In genomic region chr14:99242238-99242637, GRCh38 we compare ENCODE assay signal across 18 cellular contexts. TPM values are rescaled to one million over a fixed set of nuclear protein-coding genes. Genes with fewer than 3 reads are reported as not detected.
DNase-seq lines count a peak whose midpoint lies in the region; ATAC-seq, FAIRE-seq and TF ChIP-seq lines count a peak whose summit lies in the region.
"Had no signal": no experiment of that assay in that cellular context is flagged by ENCODE, and none has a peak within 500 bp of the region (broad histone marks: within the 10 kb centered on the region; RNA-seq: fewer than 3 reads in every experiment).

No MANE protein-coding gene starts in this region.

- H3K27me3 Mint-ChIP-seq in activated CD8-positive, alpha-beta memory T cell treated with anti-CD3 and anti-CD28 coated beads, Interleukin-2, amount 10 ng/mL, durations not matched to agents 7 days and 5 days = no peaks in the 10 kb centered on the region
- no peaks in the 10 kb centered on the region for H3K27me3 Mint-ChIP-seq in activated CD4-positive, alpha-beta memory T cell treated with anti-CD3 and anti-CD28 coated beads, Interleukin-2, amount 10 ng/mL, durations not matched to agents 7 days and 5 days
- peaks cover 13% of the 10 kb centered on the region for H3K27me3 Mint-ChIP-seq in Calu3 (ENCODE audit: unreplicated experiment)

- H3K27ac ChIP-seq in epithelial cell of prostate = peak overlapping the region; percentile 74
- H3K27ac ChIP-seq in temporal lobe (ENCODE audit: low read depth, low read length) = peak overlapping the region; percentile 0
- H3K27ac ChIP-seq in HepG2 (ENCODE audit: extremely low read length, insufficient read depth, low read length) = no peak overlapping the region
- H3K27ac ChIP-seq: A549, VCaP had no signal

- no peaks in the 10 kb centered on the region for H3K79me2 ChIP-seq in HepG2 (ENCODE audit: insufficient read depth, low read length)

- CTCF ChIA-PET in activated CD8-positive, alpha-beta memory T cell treated with anti-CD3 and anti-CD28 coated beads, Interleukin-2, amount 10 ng/mL, durations not matched to agents 7 days and 5 days (lab: Charles Lee) = interaction anchor here (1.1 to 20.0 kb wide), 8 partner anchors 7 to 53 kb away, joined by 3 to 395 read pairs (median 6); partner anchors contain the start of gene BCL11B
- CTCF ChIA-PET in activated CD4-positive, alpha-beta memory T cell treated with anti-CD3 and anti-CD28 coated beads, Interleukin-2, amount 10 ng/mL, durations not matched to agents 7 days and 5 days (lab: Charles Lee) = interaction anchor here (1.5 to 3.8 kb wide), 9 partner anchors 8 to 32 kb away, joined by 3 to 40 read pairs (median 7); partner anchors contain the start of gene BCL11B
- CTCF ChIA-PET in HepG2 (lab: Yijun Ruan, JAX; ENCODE audit: low intra/inter-chr PET ratio, low total read pairs) (no interaction called here), Calu3 (lab: Charles Lee) (no interaction called here)

- H3K4me3 ChIP-seq in HepG2 (replicated peaks in 1 of 3; ENCODE audit: insufficient read depth in 1 of 3, low read depth in 2 of 3, low read length in 3 of 3) = no peak overlapping the region
- H3K4me3 ChIP-seq: A549, K562 had no signal

- no peak for TF ChIP-seq RAD21 in HepG2 (CRISPR knock-in tag; IDR thresholded peaks at IDR 0.05)

- peaks cover 37% of the 10 kb centered on the region for H3K36me3 Mint-ChIP-seq in activated CD8-positive, alpha-beta memory T cell treated with anti-CD3 and anti-CD28 coated beads, Interleukin-2, amount 10 ng/mL, durations not matched to agents 7 days and 5 days
- peaks cover 67% of the 10 kb centered on the region for H3K36me3 Mint-ChIP-seq in activated CD4-positive, alpha-beta memory T cell treated with anti-CD3 and anti-CD28 coated beads, Interleukin-2, amount 10 ng/mL, durations not matched to agents 7 days and 5 days (ENCODE audit: low read depth)
- H3K36me3 Mint-ChIP-seq in Calu3 (ENCODE audit: insufficient read depth, unreplicated experiment) = no peaks in the 10 kb centered on the region

- peak overlapping the region; percentile 73 for H3K4me3 Mint-ChIP-seq in activated CD8-positive, alpha-beta memory T cell treated with anti-CD3 and anti-CD28 coated beads, Interleukin-2, amount 10 ng/mL, durations not matched to agents 7 days and 5 days
- H3K4me3 Mint-ChIP-seq in activated CD4-positive, alpha-beta memory T cell treated with anti-CD3 and anti-CD28 coated beads, Interleukin-2, amount 10 ng/mL, durations not matched to agents 7 days and 5 days = peak overlapping the region; percentile 79
- no peak overlapping the region for H3K4me3 Mint-ChIP-seq in Calu3 (ENCODE audit: low read depth, unreplicated experiment)

- TF ChIP-seq EP300 in HepG2 (IDR thresholded peaks at IDR 0.05; ENCODE audit: low read depth in 2 of 2, low read length in 2 of 2) (no peak), HepG2 (CRISPR knock-in tag; IDR thresholded peaks at IDR 0.05; ENCODE audit: borderline replicate concordance) (no peak)

- intact Hi-C loops in HepG2 (cut with micrococcal nuclease; ENCODE audit: unreplicated experiment) (no loop called here), Calu3 (cut with micrococcal nuclease; ENCODE audit: unreplicated experiment) (no loop called here)

- no peak overlapping the region for H3K4me2 ChIP-seq in HepG2 (ENCODE audit: low read depth, low read length)
- H3K4me2 ChIP-seq: A549 had no signal

- TF ChIP-seq CTCF in HepG2 (CRISPR knock-in tag; IDR thresholded peaks at IDR 0.05) (no peak), Calu3 (IDR thresholded peaks at IDR 0.05; ENCODE audit: unreplicated experiment) (no peak)

- in situ Hi-C loops in HepG2 (cut with HindIII; ENCODE audit: extremely low pct_ligation_motif_present, low pct_unique_long_range_greater_than_20kb) = no loop called here

- peaks cover 4 to 71% of the 10 kb centered on the region in 2 experiments; a peak in 4 of 5 replicates for H3K27me3 ChIP-seq in HepG2 (ENCODE audit: control insufficient read depth in 1 of 2, insufficient read depth in 2 of 2, low read length in 2 of 2)

- H3K4me1 Mint-ChIP-seq in activated CD8-positive, alpha-beta memory T cell treated with anti-CD3 and anti-CD28 coated beads, Interleukin-2, amount 10 ng/mL, durations not matched to agents 7 days and 5 days = peaks cover 83% of the 10 kb centered on the region
- peaks cover 83% of the 10 kb centered on the region for H3K4me1 Mint-ChIP-seq in activated CD4-positive, alpha-beta memory T cell treated with anti-CD3 and anti-CD28 coated beads, Interleukin-2, amount 10 ng/mL, durations not matched to agents 7 days and 5 days
- no peaks in the 10 kb centered on the region for H3K4me1 Mint-ChIP-seq in Calu3 (ENCODE audit: low read depth, unreplicated experiment)

- H3K9ac ChIP-seq in HepG2 (ENCODE audit: insufficient read depth, low read depth, low read length) = no peak overlapping the region

- no peaks in the 10 kb centered on the region for H3K9me3 Mint-ChIP-seq in activated CD8-positive, alpha-beta memory T cell treated with anti-CD3 and anti-CD28 coated beads, Interleukin-2, amount 10 ng/mL, durations not matched to agents 7 days and 5 days (ENCODE audit: low read depth)
- H3K9me3 Mint-ChIP-seq in activated CD4-positive, alpha-beta memory T cell treated with anti-CD3 and anti-CD28 coated beads, Interleukin-2, amount 10 ng/mL, durations not matched to agents 7 days and 5 days = no peaks in the 10 kb centered on the region
- no peaks in the 10 kb centered on the region for H3K9me3 Mint-ChIP-seq in Calu3 (ENCODE audit: low read depth, unreplicated experiment)
- H3K9me3 Mint-ChIP-seq: nephron progenitor cell had no signal

- BruUV-seq in HepG2 (replicated peaks; lab: Mats Ljungman, UMichigan) (no TSS peak), Calu3 (replicated peaks; lab: Mats Ljungman, UMichigan) (no TSS peak)

- ATAC-seq in activated CD8-positive, alpha-beta memory T cell treated with anti-CD3 and anti-CD28 coated beads, Interleukin-2, amount 10 ng/mL, durations not matched to agents 7 days and 5 days = no peak
- no peak for ATAC-seq in HepG2
- ATAC-seq: A549, K562, left lobe of liver, SK-N-SH treated with all-trans-retinoic acid at 6 μM for 48 hours had no signal

- WGBS in HepG2 (ENCODE audit: low lambda C conversion rate) = 43% methylated on average over 11 of the region's 11 CpGs

- no peak for FAIRE-seq in HepG2 (lab: Jason Lieb, UNC)
- FAIRE-seq: A549, D721Med, K562 had no signal

- no peak for TF ChIP-seq POLR2A in HepG2 (IDR thresholded peaks at IDR 0.05; ENCODE audit: insufficient read depth in 1 of 2, low read depth in 2 of 2, low read length in 2 of 2)

- H3K9me3 ChIP-seq in HepG2 (ENCODE audit: low read length) = no peaks in the 10 kb centered on the region
- H3K9me3 ChIP-seq: A549 had no signal

- DNase-seq in activated CD8-positive, alpha-beta memory T cell treated with anti-CD3 and anti-CD28 coated beads, Interleukin-2, amount 10 ng/mL, durations not matched to agents 7 days and 5 days = no peak
- DNase-seq in activated CD8-positive, alpha-beta memory T cell treated with anti-CD3 and anti-CD28 coated beads, Interleukin-2, amount 50 U/mL, for 4 hours = no peak
- no peak for DNase-seq in activated CD4-positive, alpha-beta memory T cell treated with anti-CD3 and anti-CD28 coated beads, Interleukin-2, amount 10 ng/mL, durations not matched to agents 7 days and 5 days
- DNase-seq in epithelial cell of prostate (ENCODE audit: low read depth, low spot score) = no peak
- no peak for DNase-seq in OCI-M1 (lab: John Stamatoyannopoulos, UW)
- no peak for DNase-seq in HepG2 (ENCODE audit: low spot score)
- no peak for DNase-seq in Calu3
- DNase-seq: central memory CD4-positive, alpha-beta T cell; NCI-H1436 treated with DMSO at 0.1 percent for 48 hours; nephron progenitor cell; retina had no signal

- no peaks in the 10 kb centered on the region for H3K36me3 ChIP-seq in HepG2 (replicated peaks in 1 of 2; ENCODE audit: control insufficient read depth in 1 of 2, insufficient read depth in 2 of 2, low read length in 2 of 2)

- POLR2A ChIA-PET in activated CD4-positive, alpha-beta memory T cell treated with anti-CD3 and anti-CD28 coated beads, Interleukin-2, amount 10 ng/mL, durations not matched to agents 7 days and 5 days (lab: Charles Lee) = interaction anchor here (0.9 to 41.9 kb wide), 11 partner anchors 3 to 1266 kb away, joined by 3 to 1689 read pairs (median 5); partner anchors contain the start of gene BCL11B
- POLR2A ChIA-PET in HepG2 (lab: Yijun Ruan, JAX) = no interaction called here

- H4K20me1 ChIP-seq in HepG2 (ENCODE audit: insufficient read depth, low read length) = no peaks in the 10 kb centered on the region

- no peaks in the 10 kb centered on the region for H3K4me1 ChIP-seq in HepG2 (ENCODE audit: insufficient read depth, low read length)
- H3K4me1 ChIP-seq: A549 had no signal

- peak overlapping the region; percentile 91 for H3K27ac Mint-ChIP-seq in activated CD8-positive, alpha-beta memory T cell treated with anti-CD3 and anti-CD28 coated beads, Interleukin-2, amount 10 ng/mL, durations not matched to agents 7 days and 5 days
- H3K27ac Mint-ChIP-seq in activated CD4-positive, alpha-beta memory T cell treated with anti-CD3 and anti-CD28 coated beads, Interleukin-2, amount 10 ng/mL, durations not matched to agents 7 days and 5 days = peak overlapping the region; percentile 99
- no peak overlapping the region for H3K27ac Mint-ChIP-seq in Calu3 (ENCODE audit: unreplicated experiment)
- H3K27ac Mint-ChIP-seq: nephron progenitor cell had no signal

- no peak overlapping the region for H2AFZ ChIP-seq in HepG2 (ENCODE audit: low read length)

RNA-seq across cellular contexts. Expression of gene BCL11B, which starts 29.8 kb away (rescaled TPM):
- 10 to 100 TPM; 53.0 to 66.2 TPM for total RNA-seq in activated CD8-positive, alpha-beta memory T cell treated with anti-CD3 and anti-CD28 coated beads, Interleukin-2, amount 10 ng/mL, durations not matched to agents 7 days and 5 days
- 10 to 100 TPM; 81.7 to 82.0 TPM for total RNA-seq in activated CD4-positive, alpha-beta memory T cell treated with anti-CD3 and anti-CD28 coated beads, Interleukin-2, amount 10 ng/mL, durations not matched to agents 7 days and 5 days
- total RNA-seq in temporal lobe (35.4 TPM), HepG2 (2016; rRNA removed; fragmentation: Illumina TruSeq; extraction: Trizol) (not detected in 2 replicates), Calu3 (2022) (0.24 and 0.59 TPM in 2 replicates)
- not detected in 2 replicates for total RNA-seq in HepG2 (2016; cell fraction: cytosol; rRNA removed; fragmentation: Illumina TruSeq; extraction: Trizol; ENCODE audit: low read depth)
- not detected in 2 replicates for total RNA-seq in HepG2 (2016; cell fraction: insoluble cytoplasmic fraction; rRNA removed; fragmentation: Illumina TruSeq; extraction: Trizol)
- not detected in 2 replicates for total RNA-seq in HepG2 (2016; cell fraction: membrane; rRNA removed; fragmentation: Illumina TruSeq; extraction: Trizol)
- total RNA-seq in HepG2 (2016; cell fraction: nucleus; rRNA removed; fragmentation: Illumina TruSeq; extraction: Trizol) = not detected in 2 replicates
- polyA plus RNA-seq in HepG2 (2011; rRNA removed) = not detected in 2 replicates
- polyA plus RNA-seq in HepG2 (2011; cell fraction: cytosol; rRNA removed) = not detected in 2 replicates
- 0.02 and 0.03 TPM in 2 replicates for polyA plus RNA-seq in HepG2 (2011; cell fraction: nucleus; rRNA removed)
- not detected in 2 replicates for polyA plus RNA-seq in HepG2 (2012)
- not detected in 2 replicates for polyA plus RNA-seq in HepG2 (2016; cell fraction: cytosol; fragmentation: Illumina TruSeq; extraction: Trizol; ENCODE audit: low read depth)
- polyA plus RNA-seq in HepG2 (2016; cell fraction: insoluble cytoplasmic fraction; fragmentation: Illumina TruSeq; extraction: Trizol; ENCODE audit: low read depth) = not detected in 2 replicates
- polyA plus RNA-seq in HepG2 (2016; cell fraction: membrane; fragmentation: Illumina TruSeq; extraction: Trizol; ENCODE audit: low read depth) = not detected in 2 replicates
- polyA plus RNA-seq in HepG2 (2016; cell fraction: nucleus; fragmentation: Illumina TruSeq; extraction: Trizol; ENCODE audit: insufficient read depth, low read depth) = not detected in 2 replicates
- polyA minus RNA-seq in HepG2 (2011; rRNA and poly(A)+ RNA removed; ENCODE audit: low replicate concordance) = not detected in 2 replicates
- not detected in 2 replicates for polyA minus RNA-seq in HepG2 (2011; cell fraction: cytosol; rRNA and poly(A)+ RNA removed)
- polyA minus RNA-seq in HepG2 (2011; cell fraction: nucleus; rRNA and poly(A)+ RNA removed) = under 0.01 TPM in 1 of 2 replicates, not detected in the other
- polyA plus RNA-seq: K562 had no signal

Comparison
In these comparisons a context has a peak if more than half of its experiments do, and no peak if none do; other contexts are left out.
1. RNA of gene BCL11B, which starts 29.8 kb away (total RNA-seq): 81.7 to 82.0 TPM in activated CD4-positive, alpha-beta memory T cell treated with anti-CD3 and anti-CD28 coated beads, Interleukin-2, amount 10 ng/mL, durations not matched to agents 7 days and 5 days, 53.0 to 66.2 TPM in activated CD8-positive, alpha-beta memory T cell treated with anti-CD3 and anti-CD28 coated beads, Interleukin-2, amount 10 ng/mL, durations not matched to agents 7 days and 5 days and 35.4 TPM in temporal lobe (single experiment); 0.24 to 0.59 TPM in Calu3 and not detected in HepG2; every median in the first group is over 10 times any median in the second.
2. CTCF ChIA-PET loops: an anchor here in activated CD8-positive, alpha-beta memory T cell treated with anti-CD3 and anti-CD28 coated beads, Interleukin-2, amount 10 ng/mL, durations not matched to agents 7 days and 5 days (1.1 to 20.0 kb wide) and activated CD4-positive, alpha-beta memory T cell treated with anti-CD3 and anti-CD28 coated beads, Interleukin-2, amount 10 ng/mL, durations not matched to agents 7 days and 5 days (1.5 to 3.8 kb wide); none called in HepG2 and Calu3.